34 cellular contexts compared by ENCODE assay signal in genomic region chr11:113838005-113838404, GRCh38. TPM values are rescaled to one million over a fixed set of nuclear protein-coding genes. Genes with fewer than 3 reads are reported as not detected.
"Had no signal": no experiment of that assay in that cellular context is flagged by ENCODE, and none has a peak within 500 bp of the region (broad histone marks: within the 10 kb centered on the region; RNA-seq: fewer than 3 reads in every experiment).

No MANE protein-coding gene starts in this region.

- H3K27ac ChIP-seq: ascending aorta, breast epithelium, esophagus muscularis mucosa, foreskin keratinocyte, gastrocnemius medialis had no signal

- H3K4me1 ChIP-seq: ascending aorta, breast epithelium, foreskin keratinocyte, gastrocnemius medialis had no signal

- H3K9me3 Mint-ChIP-seq: activated CD4-positive, alpha-beta memory T cell treated with anti-CD3 and anti-CD28 coated beads for 36 hours; activated naive CD4-positive, alpha-beta T cell treated with anti-CD3 and anti-CD28 coated beads for 36 hours; activated naive CD4-positive, alpha-beta T cell treated with anti-CD3 and anti-CD28 coated beads, Interleukin-2, amount 50 U/mL, for 24 hours; activated naive CD8-positive, alpha-beta T cell treated with anti-CD3 and anti-CD28 coated beads for 36 hours; activated T-helper 1 cell treated with anti-CD3 and anti-CD28 coated beads, Interleukin-12 subunit alpha, Interleukin-12 subunit beta, Interleukin-2, Interleukin-4 antibody, amounts not matched to agents 30 ng/mL and 10 ng/mL and 1 ng/mL, durations not matched to agents 14 hours and 24 hours and 36 hours; activated T-helper 2 cell treated with anti-CD3 and anti-CD28 coated beads, Interferon-gamma antibody, Interleukin-2, Interleukin-4, amounts not matched to agents 10 μg/mL and 5 μg/mL and 100 μg/mL, durations not matched to agents 14 hours and 24 hours and 36 hours; brain; effector memory CD8-positive, alpha-beta T cell had no signal

- H3K27me3 ChIP-seq: ascending aorta, breast epithelium, esophagus muscularis mucosa, foreskin keratinocyte, gastrocnemius medialis, heart left ventricle had no signal

- H3K9me3 ChIP-seq: ascending aorta, breast epithelium, esophagus muscularis mucosa, gastrocnemius medialis, heart left ventricle had no signal

- DNase-seq: activated CD4-positive, alpha-beta memory T cell treated with anti-CD3 and anti-CD28 coated beads for 36 hours; activated CD4-positive, alpha-beta T cell treated with anti-CD3 and anti-CD28 coated beads for 36 hours; activated CD4-positive, alpha-beta T cell treated with anti-CD3 and anti-CD28 coated beads, Interleukin-2, amount 10 ng/mL, durations not matched to agents 24 days and 14 days; activated CD4-positive, CD25-positive, alpha-beta regulatory T cell; activated CD4-positive, CD25-positive, alpha-beta regulatory T cell treated with anti-CD3 and anti-CD28 coated beads, Interleukin-2, amount 50 U/mL, for 72 hours; activated CD8-positive, alpha-beta memory T cell treated with anti-CD3 and anti-CD28 coated beads, Interleukin-2, amount 10 ng/mL, durations not matched to agents 7 days and 5 days; activated CD8-positive, alpha-beta memory T cell treated with anti-CD3 and anti-CD28 coated beads, Interleukin-2, amount 50 U/mL, for 4 hours; activated CD8-positive, alpha-beta T cell treated with anti-CD3 and anti-CD28 coated beads, Interleukin-2, amount 10 ng/mL, durations not matched to agents 7 days and 5 days; activated effector memory CD4-positive, alpha-beta T cell treated with anti-CD3 and anti-CD28 coated beads, Interleukin-2, amount 50 U/mL, for 16 hours; activated naive CD4-positive, alpha-beta T cell treated with anti-CD3 and anti-CD28 coated beads for 36 hours; activated naive CD8-positive, alpha-beta T cell treated with anti-CD3 and anti-CD28 coated beads for 36 hours; activated T-cell treated with anti-CD3 and anti-CD28 coated beads, Interleukin-2, amount 50 U/mL, for 1 hour; activated T-cell treated with anti-CD3 and anti-CD28 coated beads, Interleukin-2, amount 50 U/mL, for 48 hours; caudate nucleus; cortex of kidney; dermis blood vessel endothelial cell; effector CD4-positive, alpha-beta T cell; effector memory CD8-positive, alpha-beta T cell; erythroblast; foreskin keratinocyte; gastrocnemius medialis; glutamatergic neuron; heart left ventricle; T-helper 17 cell had no signal

- FAIRE-seq: colon had no signal

- H3K36me3 ChIP-seq: breast epithelium had no signal

- H3K4me3 Mint-ChIP-seq: activated CD4-positive, alpha-beta memory T cell treated with anti-CD3 and anti-CD28 coated beads for 36 hours; activated CD4-positive, alpha-beta T cell treated with anti-CD3 and anti-CD28 coated beads for 36 hours; activated CD4-positive, alpha-beta T cell treated with anti-CD3 and anti-CD28 coated beads, Interleukin-2, amount 10 ng/mL, durations not matched to agents 24 days and 14 days; activated CD8-positive, alpha-beta memory T cell treated with anti-CD3 and anti-CD28 coated beads, Interleukin-2, amount 10 ng/mL, durations not matched to agents 7 days and 5 days; activated CD8-positive, alpha-beta T cell treated with anti-CD3 and anti-CD28 coated beads, Interleukin-2, amount 10 ng/mL, durations not matched to agents 7 days and 5 days; activated naive CD4-positive, alpha-beta T cell treated with anti-CD3 and anti-CD28 coated beads for 36 hours; activated naive CD4-positive, alpha-beta T cell treated with anti-CD3 and anti-CD28 coated beads, Interleukin-2, amount 50 U/mL, for 24 hours; activated naive CD8-positive, alpha-beta T cell treated with anti-CD3 and anti-CD28 coated beads for 36 hours; activated T-helper 1 cell treated with anti-CD3 and anti-CD28 coated beads, Interleukin-12 subunit alpha, Interleukin-12 subunit beta, Interleukin-2, Interleukin-4 antibody, amounts not matched to agents 30 ng/mL and 10 ng/mL and 1 ng/mL, durations not matched to agents 14 hours and 24 hours and 36 hours; brain; effector memory CD8-positive, alpha-beta T cell; T-helper 17 cell had no signal

- H3K4me3 ChIP-seq: ascending aorta, breast epithelium, esophagus muscularis mucosa, gastrocnemius medialis, heart left ventricle had no signal

- ATAC-seq: activated CD4-positive, alpha-beta T cell treated with anti-CD3 and anti-CD28 coated beads for 36 hours; activated CD8-positive, alpha-beta memory T cell treated with anti-CD3 and anti-CD28 coated beads, Interleukin-2, amount 10 ng/mL, durations not matched to agents 7 days and 5 days; activated CD8-positive, alpha-beta T cell treated with anti-CD3 and anti-CD28 coated beads, Interleukin-2, amount 10 ng/mL, durations not matched to agents 7 days and 5 days; effector memory CD8-positive, alpha-beta T cell; foreskin keratinocyte; gastrocnemius medialis; heart left ventricle; T-helper 17 cell had no signal

- H3K27ac Mint-ChIP-seq: activated CD4-positive, alpha-beta memory T cell treated with anti-CD3 and anti-CD28 coated beads for 36 hours; activated CD4-positive, alpha-beta T cell treated with anti-CD3 and anti-CD28 coated beads for 36 hours; activated CD4-positive, alpha-beta T cell treated with anti-CD3 and anti-CD28 coated beads, Interleukin-2, amount 10 ng/mL, durations not matched to agents 24 days and 14 days; activated CD8-positive, alpha-beta memory T cell treated with anti-CD3 and anti-CD28 coated beads, Interleukin-2, amount 10 ng/mL, durations not matched to agents 7 days and 5 days; activated CD8-positive, alpha-beta T cell treated with anti-CD3 and anti-CD28 coated beads, Interleukin-2, amount 10 ng/mL, durations not matched to agents 7 days and 5 days; activated naive CD4-positive, alpha-beta T cell treated with anti-CD3 and anti-CD28 coated beads for 36 hours; activated naive CD4-positive, alpha-beta T cell treated with anti-CD3 and anti-CD28 coated beads, Interleukin-2, amount 50 U/mL, for 24 hours; activated naive CD8-positive, alpha-beta T cell treated with anti-CD3 and anti-CD28 coated beads for 36 hours; activated T-helper 1 cell treated with anti-CD3 and anti-CD28 coated beads, Interleukin-12 subunit alpha, Interleukin-12 subunit beta, Interleukin-2, Interleukin-4 antibody, amounts not matched to agents 30 ng/mL and 10 ng/mL and 1 ng/mL, durations not matched to agents 14 hours and 24 hours and 36 hours; activated T-helper 2 cell treated with anti-CD3 and anti-CD28 coated beads, Interferon-gamma antibody, Interleukin-2, Interleukin-4, amounts not matched to agents 10 μg/mL and 5 μg/mL and 100 μg/mL, durations not matched to agents 14 hours and 24 hours and 36 hours; brain; effector memory CD8-positive, alpha-beta T cell; T-helper 17 cell had no signal

- H3K27me3 Mint-ChIP-seq: activated CD4-positive, alpha-beta memory T cell treated with anti-CD3 and anti-CD28 coated beads for 36 hours; activated CD4-positive, alpha-beta T cell treated with anti-CD3 and anti-CD28 coated beads for 36 hours; activated CD4-positive, alpha-beta T cell treated with anti-CD3 and anti-CD28 coated beads, Interleukin-2, amount 10 ng/mL, durations not matched to agents 24 days and 14 days; activated CD8-positive, alpha-beta memory T cell treated with anti-CD3 and anti-CD28 coated beads, Interleukin-2, amount 10 ng/mL, durations not matched to agents 7 days and 5 days; activated naive CD4-positive, alpha-beta T cell treated with anti-CD3 and anti-CD28 coated beads, Interleukin-2, amount 50 U/mL, for 24 hours; activated naive CD8-positive, alpha-beta T cell treated with anti-CD3 and anti-CD28 coated beads for 36 hours; brain; effector memory CD8-positive, alpha-beta T cell; T-helper 17 cell had no signal

- H3K4me1 Mint-ChIP-seq: activated CD4-positive, alpha-beta T cell treated with anti-CD3 and anti-CD28 coated beads for 36 hours; brain had no signal

RNA-seq across cellular contexts. Expression of gene CLDN25, which starts 58.4 kb away (rescaled TPM):
- total RNA-seq: activated CD4-positive, alpha-beta memory T cell treated with anti-CD3 and anti-CD28 coated beads for 36 hours; activated CD4-positive, alpha-beta T cell treated with anti-CD3 and anti-CD28 coated beads for 36 hours; activated CD4-positive, alpha-beta T cell treated with anti-CD3 and anti-CD28 coated beads, Interleukin-2, amount 10 ng/mL, durations not matched to agents 24 days and 14 days; activated CD8-positive, alpha-beta memory T cell treated with anti-CD3 and anti-CD28 coated beads for 36 hours; activated CD8-positive, alpha-beta memory T cell treated with anti-CD3 and anti-CD28 coated beads, Interleukin-2, amount 10 ng/mL, durations not matched to agents 7 days and 5 days; activated CD8-positive, alpha-beta T cell treated with anti-CD3 and anti-CD28 coated beads, Interleukin-2, amount 10 ng/mL, durations not matched to agents 7 days and 5 days; activated naive CD4-positive, alpha-beta T cell treated with anti-CD3 and anti-CD28 coated beads for 36 hours; activated naive CD8-positive, alpha-beta T cell treated with anti-CD3 and anti-CD28 coated beads for 36 hours; activated T-helper 1 cell treated with anti-CD3 and anti-CD28 coated beads, Interleukin-12 subunit alpha, Interleukin-12 subunit beta, Interleukin-2, Interleukin-4 antibody, amounts not matched to agents 30 ng/mL and 10 ng/mL and 1 ng/mL, durations not matched to agents 14 hours and 24 hours and 36 hours; activated T-helper 2 cell treated with anti-CD3 and anti-CD28 coated beads, Interferon-gamma antibody, Interleukin-2, Interleukin-4, amounts not matched to agents 10 μg/mL and 5 μg/mL and 100 μg/mL, durations not matched to agents 14 hours and 24 hours and 36 hours; ascending aorta; breast epithelium; chondrocyte; dermis blood vessel endothelial cell; esophagus muscularis mucosa; foreskin keratinocyte; gastrocnemius medialis; heart left ventricle; T-helper 17 cell had no signal
- polyA plus RNA-seq: foreskin keratinocyte, heart left ventricle had no signal
